Comparison of ENCODE assay signal across 22 cellular contexts in genomic region chr13:111920932-111921705, GRCh38.
DNase-seq lines count a peak whose midpoint lies in the region; ATAC-seq and TF ChIP-seq lines count a peak whose summit lies in the region.
"Had no signal": no experiment of that assay in that cellular context is flagged by ENCODE, and none has a peak within 500 bp of the region (broad histone marks: within the 10 kb centered on the region; RNA-seq: fewer than 3 reads in every experiment).

No MANE protein-coding gene starts in this region.

- no peak overlapping the region for H2BK12ac ChIP-seq in H9 (ENCODE audit: insufficient read length, low read depth, low read length)

- no peaks in the 10 kb centered on the region for H3F3A ChIP-seq in neural progenitor cell (ENCODE audit: low read depth)

- H3K9me3 ChIP-seq in H9 (ENCODE audit: control insufficient read depth, low read depth, low read length) (no peaks in the 10 kb centered on the region), neural progenitor cell (ENCODE audit: low read depth) (no peaks in the 10 kb centered on the region)
- H3K9me3 ChIP-seq in naive thymus-derived CD4-positive, alpha-beta T cell (ENCODE audit: control insufficient read depth in 2 of 3, low read length in 3 of 3) = no peaks in the 10 kb centered on the region
- H3K9me3 ChIP-seq: SJSA1 had no signal

- H3K9ac ChIP-seq in H9 (ENCODE audit: extremely low read depth, insufficient read length, low read length) = no peak overlapping the region
- H3K9ac ChIP-seq in neural progenitor cell = no peak overlapping the region
- H3K9ac ChIP-seq: GM23248 had no signal

- no peaks in the 10 kb centered on the region; a peak in 2 of 5 replicates for H3K9me3 Mint-ChIP-seq in H9
- H3K9me3 Mint-ChIP-seq in endothelial cell (ENCODE audit: unreplicated experiment) = no peaks in the 10 kb centered on the region
- no peaks in the 10 kb centered on the region for H3K9me3 Mint-ChIP-seq in neural progenitor cell
- H3K9me3 Mint-ChIP-seq in naive thymus-derived CD4-positive, alpha-beta T cell = peaks cover 0 to 2% (median 0%) of the 10 kb centered on the region in 11 donors

- H3K36me3 ChIP-seq in neural progenitor cell = no peaks in the 10 kb centered on the region
- H3K36me3 ChIP-seq in naive thymus-derived CD4-positive, alpha-beta T cell (ENCODE audit: control insufficient read depth in 2 of 3, insufficient read depth in 3 of 3, low read length in 3 of 3) = no peaks in the 10 kb centered on the region
- H3K36me3 ChIP-seq: SJSA1 had no signal

- H4K5ac ChIP-seq in H9 (ENCODE audit: insufficient read length, low read depth, low read length) = no peak overlapping the region

- H3K27me3 ChIP-seq in H9 (ENCODE audit: insufficient read depth, low read length) = no peaks in the 10 kb centered on the region
- H3K27me3 ChIP-seq in neural progenitor cell = no peaks in the 10 kb centered on the region
- no peaks in the 10 kb centered on the region for H3K27me3 ChIP-seq in naive thymus-derived CD4-positive, alpha-beta T cell (ENCODE audit: control insufficient read depth in 2 of 2, insufficient read depth in 2 of 2, low read length in 2 of 2)

- H3K4me1 Mint-ChIP-seq in H9 (peaks cover 9 to 16% of the 10 kb centered on the region in 2 experiments; a peak in 3 of 4 replicates), endothelial cell (ENCODE audit: unreplicated experiment) (peaks cover 14% of the 10 kb centered on the region), neural progenitor cell (peaks cover 26% of the 10 kb centered on the region)
- no peaks in the 10 kb centered on the region for H3K4me1 Mint-ChIP-seq in naive thymus-derived CD4-positive, alpha-beta T cell
- H3K4me1 Mint-ChIP-seq: CD14-positive monocyte, IgD-negative memory B cell had no signal

- no peak overlapping the region for H4K91ac ChIP-seq in H9 (ENCODE audit: insufficient read length, low read depth, low read length)

- TF ChIP-seq CTCF in H9 (conservative IDR thresholded peaks at IDR 0.05) (no peak), endothelial cell (IDR thresholded peaks at IDR 0.05; ENCODE audit: unreplicated experiment) (no peak), neural progenitor cell (IDR thresholded peaks at IDR 0.05) (no peak), GM10266 (IDR thresholded peaks at IDR 0.05; ENCODE audit: control insufficient read depth, insufficient read depth, low read depth, missing control alignments) (no peak)

- H3K56ac ChIP-seq in H9 (ENCODE audit: insufficient read length, low read depth, low read length) = no peak overlapping the region

- no peak overlapping the region for H3K4ac ChIP-seq in H9 (ENCODE audit: low read depth, low read length)

- H3T11ph ChIP-seq in H9 (ENCODE audit: low read length) = no peak overlapping the region

- H2AK5ac ChIP-seq in H9 (ENCODE audit: insufficient read length, low read length) = no peak overlapping the region

- WGBS in H9 (ENCODE audit: extremely low coverage, insufficient read length, low lambda C conversion rate) = no CpG with 5 or more reads among the region's 30 CpGs

- no peak overlapping the region for H2BK15ac ChIP-seq in H9 (ENCODE audit: low read depth, low read length)

- intact Hi-C loops in naive thymus-derived CD4-positive, alpha-beta T cell (cut with micrococcal nuclease) = no loop called here

- no peak overlapping the region for H2BK5ac ChIP-seq in H9 (ENCODE audit: insufficient read length, low read length)

- H2AFZ ChIP-seq in H9 (ENCODE audit: low read length) (no peak overlapping the region), neural progenitor cell (replicated peaks) (no peak overlapping the region)
- H2AFZ ChIP-seq: GM23248 had no signal

- H3K23me2 ChIP-seq in H9 (ENCODE audit: insufficient read length, low read depth, low read length, poor library complexity, severe bottlenecking) = no peaks in the 10 kb centered on the region

- H3K23ac ChIP-seq in H9 (ENCODE audit: insufficient read length, low read depth, low read length) = no peak overlapping the region

- H3K4me2 ChIP-seq in H9 (ENCODE audit: insufficient read depth, insufficient read length, low read length) = no peak overlapping the region
- H3K4me2 ChIP-seq in neural progenitor cell = no peak overlapping the region

- H3K18ac ChIP-seq in H9 (ENCODE audit: insufficient read length, low read depth, low read length) = no peak overlapping the region

- no peak overlapping the region for H3K4me3 ChIP-seq in neural progenitor cell
- H3K4me3 ChIP-seq in naive thymus-derived CD4-positive, alpha-beta T cell (ENCODE audit: low read length) = no peak overlapping the region
- H3K4me3 ChIP-seq: GM23248, SJSA1 had no signal

- ATAC-seq in HG03175 (IDR thresholded peaks at IDR 0.05; ENCODE audit: unreplicated experiment) = no peak
- no peak for ATAC-seq in naive thymus-derived CD4-positive, alpha-beta T cell
- ATAC-seq in GM19351 (IDR thresholded peaks at IDR 0.05; ENCODE audit: unreplicated experiment) = no peak
- ATAC-seq: Right ventricle myocardium inferior had no signal

- no peak overlapping the region for H3K27ac Mint-ChIP-seq in H9
- peak overlapping the region; percentile 80 for H3K27ac Mint-ChIP-seq in endothelial cell (ENCODE audit: unreplicated experiment)
- H3K27ac Mint-ChIP-seq in neural progenitor cell = peak overlapping the region; percentile 92
- no peak overlapping the region for H3K27ac Mint-ChIP-seq in naive thymus-derived CD4-positive, alpha-beta T cell
- H3K27ac Mint-ChIP-seq: CD14-positive monocyte, IgD-negative memory B cell had no signal

- POLR2A ChIA-PET in naive thymus-derived CD4-positive, alpha-beta T cell (lab: Charles Lee) = no interaction called here

- H3K27me3 Mint-ChIP-seq in H9 (ENCODE audit: low read depth) = peaks cover 39% of the 10 kb centered on the region
- peaks cover 7% of the 10 kb centered on the region for H3K27me3 Mint-ChIP-seq in endothelial cell (ENCODE audit: unreplicated experiment)
- H3K27me3 Mint-ChIP-seq in neural progenitor cell (ENCODE audit: insufficient read depth, low read depth) = peaks cover 3% of the 10 kb centered on the region
- peaks cover 0 to 24% (median 5%) of the 10 kb centered on the region in 5 donors for H3K27me3 Mint-ChIP-seq in naive thymus-derived CD4-positive, alpha-beta T cell
- H3K27me3 Mint-ChIP-seq: IgD-negative memory B cell had no signal

- H2BK20ac ChIP-seq in H9 (ENCODE audit: low read depth, low read length, poor library complexity, severe bottlenecking) = no peak overlapping the region

- no peak overlapping the region for H2BK120ac ChIP-seq in H9 (ENCODE audit: low read depth, low read length, poor library complexity, severe bottlenecking)

- H3K79me2 ChIP-seq in H9 (ENCODE audit: insufficient read depth, low read length) (no peaks in the 10 kb centered on the region), neural progenitor cell (ENCODE audit: low read depth) (no peaks in the 10 kb centered on the region)

- peak; percentile 61 for DNase-seq in DMS153 (lab: John Stamatoyannopoulos, UW)
- peak; percentile 32 for DNase-seq in H9
- DNase-seq in endothelial cell (ENCODE audit: low spot score) = peak; percentile 26
- no peak for DNase-seq in neural progenitor cell (ENCODE audit: low spot score)
- DNase-seq in GM10266 (ENCODE audit: extremely low spot score) = no peak
- no peak for DNase-seq in naive thymus-derived CD4-positive, alpha-beta T cell
- DNase-seq: DMS79 treated with DMSO at 0.1 percent for 48 hours, GM23248, Karpas-422, MV-4-11, NCI-H1105 treated with DMSO at 0.1 percent for 48 hours, NCI-H1694, NCI-H2081 treated with DMSO at 0.1 percent for 48 hours, NCI-H226, NCI-H510A treated with DMSO at 0.1 percent for 48 hours, NCI-H774 had no signal

- H3K36me3 Mint-ChIP-seq in H9 (ENCODE audit: insufficient read depth in 1 of 3, low read depth in 3 of 3) = no peaks in the 10 kb centered on the region; a peak in 2 of 7 replicates
- H3K36me3 Mint-ChIP-seq in endothelial cell (ENCODE audit: low read depth, unreplicated experiment) = no peaks in the 10 kb centered on the region
- H3K36me3 Mint-ChIP-seq in neural progenitor cell = no peaks in the 10 kb centered on the region
- H3K36me3 Mint-ChIP-seq in naive thymus-derived CD4-positive, alpha-beta T cell = no peaks in the 10 kb centered on the region
- H3K36me3 Mint-ChIP-seq: CD14-positive monocyte, IgD-negative memory B cell had no signal

- H3K4me1 ChIP-seq in H9 (ENCODE audit: insufficient read depth, low read length) (peaks cover 2% of the 10 kb centered on the region; the same call in 1 of the 2 replicates), neural progenitor cell (no peaks in the 10 kb centered on the region)
- no peaks in the 10 kb centered on the region for H3K4me1 ChIP-seq in naive thymus-derived CD4-positive, alpha-beta T cell (ENCODE audit: control insufficient read depth in 2 of 2, insufficient read depth in 2 of 2, low read length in 2 of 2)
- H3K4me1 ChIP-seq: SJSA1 had no signal

- CTCF ChIA-PET in naive thymus-derived CD4-positive, alpha-beta T cell (lab: Charles Lee) = no interaction called here

- H3K79me1 ChIP-seq in H9 (ENCODE audit: insufficient read depth, low read depth, low read length, poor library complexity, severe bottlenecking) = no peaks in the 10 kb centered on the region

- H3K27ac ChIP-seq in H9 (ENCODE audit: insufficient read length, low read depth, low read length) = no peak overlapping the region
- no peak overlapping the region for H3K27ac ChIP-seq in neural progenitor cell
- no peak overlapping the region for H3K27ac ChIP-seq in naive thymus-derived CD4-positive, alpha-beta T cell (ENCODE audit: low read depth, low read length)
- H3K27ac ChIP-seq: GM23248, SJSA1 had no signal

- no peak overlapping the region for H4K8ac ChIP-seq in H9 (replicated peaks; ENCODE audit: insufficient read length, low read depth, low read length)

- H3K4me3 Mint-ChIP-seq in H9 (no peak overlapping the region), endothelial cell (ENCODE audit: unreplicated experiment) (no peak overlapping the region), neural progenitor cell (no peak overlapping the region)
- H3K4me3 Mint-ChIP-seq in naive thymus-derived CD4-positive, alpha-beta T cell = no peak overlapping the region
- H3K4me3 Mint-ChIP-seq: CD14-positive monocyte, IgD-negative memory B cell had no signal

- H3K14ac ChIP-seq in H9 (ENCODE audit: insufficient read depth, low read length) = no peak overlapping the region

- H4K20me1 ChIP-seq in H9 (ENCODE audit: control insufficient read depth, insufficient read depth, insufficient read length) (no peaks in the 10 kb centered on the region), neural progenitor cell (ENCODE audit: low read depth) (no peaks in the 10 kb centered on the region)

Comparison
In these comparisons a context has a peak if more than half of its experiments do, and no peak if none do; other contexts are left out.
1. DNase-seq: peak in DMS153 (single experiment), H9 (single experiment) and endothelial cell (single experiment); none in neural progenitor cell (single experiment), GM10266 (single experiment) and naive thymus-derived CD4-positive, alpha-beta T cell (0 of 9).
2. H3K27ac Mint-ChIP-seq: peak in endothelial cell (single experiment) and neural progenitor cell (single experiment); none in H9 (0 of 3) and naive thymus-derived CD4-positive, alpha-beta T cell (0 of 9).